8 cellular contexts compared by ENCODE assay signal in the genomic region with DNA sequence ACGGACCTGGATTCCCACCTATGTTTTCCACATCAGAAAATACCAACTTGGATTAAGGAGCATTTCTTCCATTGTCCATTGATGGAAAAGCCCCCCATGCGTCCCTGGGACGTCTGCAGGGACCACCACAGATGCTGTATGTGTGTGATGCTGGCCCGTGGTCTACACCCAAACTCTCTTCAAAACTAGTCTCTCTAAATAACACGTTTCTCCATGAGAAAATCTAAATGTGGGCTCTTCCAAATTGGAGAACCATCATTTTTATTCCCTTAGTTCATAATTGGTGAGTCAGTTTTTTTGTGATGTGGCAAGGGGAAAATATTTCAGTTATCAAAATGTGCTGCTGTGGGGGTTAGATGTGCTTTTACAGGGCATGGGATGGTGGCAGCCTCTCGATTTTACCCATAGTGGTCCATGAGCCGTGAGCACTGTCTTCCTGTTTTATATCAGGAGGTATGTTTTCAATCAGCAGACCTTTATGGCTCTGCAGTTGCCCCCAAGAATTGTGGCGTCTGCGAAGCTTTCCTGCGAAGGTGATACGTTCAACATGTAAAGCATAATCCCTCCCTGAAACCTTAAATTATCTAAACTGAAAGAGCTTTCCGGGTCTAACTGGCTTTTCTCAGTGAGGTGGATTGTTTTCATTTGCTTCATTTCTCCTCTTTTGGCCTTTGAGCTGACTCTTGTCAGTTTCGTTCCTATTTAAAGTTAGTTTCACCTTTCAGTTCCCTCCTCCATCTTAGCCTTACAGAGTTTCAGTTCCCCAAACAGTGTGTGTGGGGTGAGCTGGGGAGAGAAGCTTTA.
DNase-seq lines count a peak whose midpoint lies in the region; ATAC-seq and TF ChIP-seq lines count a peak whose summit lies in the region.

No MANE protein-coding gene starts in this region.

- peak overlapping the region; percentile 91 to 96 (median 93) for H3K27ac Mint-ChIP-seq in CD14-positive monocyte
- H3K27ac Mint-ChIP-seq in activated naive CD8-positive, alpha-beta T cell treated with anti-CD3 and anti-CD28 coated beads for 36 hours: peak overlapping the region; percentile 93

- peaks cover 8 to 24% of the 10 kb centered on the region in 2 donors for H3K36me3 Mint-ChIP-seq in CD14-positive monocyte
- H3K36me3 Mint-ChIP-seq in activated naive CD8-positive, alpha-beta T cell treated with anti-CD3 and anti-CD28 coated beads for 36 hours: no peaks in the 10 kb centered on the region

- peak; percentile 89 for ATAC-seq in HG03565 (IDR thresholded peaks at IDR 0.05; ENCODE audit: unreplicated experiment)

- H3K4me1 ChIP-seq in tibial artery: peaks cover 0 to 41% (median 12%) of the 10 kb centered on the region in 4 donors

- intact Hi-C loops in CD14-positive monocyte (cut with micrococcal nuclease) (no loop called here), tibial artery (cut with DNase I; ENCODE audit: low total_unique reads) (no loop called here)

- no peak overlapping the region for H3K4me3 ChIP-seq in tibial artery

- H3K27me3 Mint-ChIP-seq in CD14-positive monocyte (ENCODE audit: low read depth in 3 of 3): peaks cover 16 to 31% (median 29%) of the 10 kb centered on the region in 3 donors
- peaks cover 14% of the 10 kb centered on the region for H3K27me3 Mint-ChIP-seq in activated naive CD8-positive, alpha-beta T cell treated with anti-CD3 and anti-CD28 coated beads for 36 hours

- no peaks in the 10 kb centered on the region for H3K9me3 ChIP-seq in tibial artery

- H3K4me3 Mint-ChIP-seq in CD14-positive monocyte: peak overlapping the region; percentile 58 to 86
- H3K4me3 Mint-ChIP-seq in activated naive CD8-positive, alpha-beta T cell treated with anti-CD3 and anti-CD28 coated beads for 36 hours: peak overlapping the region; percentile 52

- H3K27me3 ChIP-seq in tibial artery: no peaks in the 10 kb centered on the region

- TF ChIP-seq CTCF in CD14-positive monocyte (IDR thresholded peaks at IDR 0.05) (no peak), GM20000 (IDR thresholded peaks at IDR 0.05; ENCODE audit: extremely low read depth, missing control alignments) (no peak), tibial artery (IDR thresholded peaks at IDR 0.05) (no peak)

- no peak for DNase-seq in CD14-positive monocyte (ENCODE audit: low spot score)
- peak; percentile 78 for DNase-seq in GM20000 (ENCODE audit: low spot score)
- peak; percentile 58 for DNase-seq in activated naive CD8-positive, alpha-beta T cell treated with anti-CD3 and anti-CD28 coated beads for 36 hours
- peak; percentile 16 to 49 for DNase-seq in stimulated activated CD8-positive, alpha-beta memory T cell treated with anti-CD3 and anti-CD28 coated beads, Interleukin-2, amount 100 ng/mL, for 48 hours (ENCODE audit: low read depth in 2 of 2)
- no peak for DNase-seq in tibial artery
- no peak for DNase-seq in NCI-H2171 treated with DMSO at 0.1 percent for 48 hours (lab: John Stamatoyannopoulos, UW)
- no peak for DNase-seq in NCI-H146 (lab: John Stamatoyannopoulos, UW)

- no peaks in the 10 kb centered on the region for H3K36me3 ChIP-seq in tibial artery

- H3K27ac ChIP-seq in tibial artery: no peak overlapping the region

- H3K9me3 Mint-ChIP-seq in CD14-positive monocyte: peaks cover 0 to 3% (median 0%) of the 10 kb centered on the region in 7 donors
- peaks cover 2% of the 10 kb centered on the region for H3K9me3 Mint-ChIP-seq in activated naive CD8-positive, alpha-beta T cell treated with anti-CD3 and anti-CD28 coated beads for 36 hours

- H3K4me1 Mint-ChIP-seq in CD14-positive monocyte: peaks cover 29% of the 10 kb centered on the region
- peaks cover 28% of the 10 kb centered on the region for H3K4me1 Mint-ChIP-seq in activated naive CD8-positive, alpha-beta T cell treated with anti-CD3 and anti-CD28 coated beads for 36 hours

Comparison
In these comparisons a context has a peak if more than half of its experiments do, and no peak if none do; other contexts are left out.
1. DNase-seq: peak in GM20000 (single experiment), activated naive CD8-positive, alpha-beta T cell treated with anti-CD3 and anti-CD28 coated beads for 36 hours (single experiment) and stimulated activated CD8-positive, alpha-beta memory T cell treated with anti-CD3 and anti-CD28 coated beads, Interleukin-2, amount 100 ng/mL, for 48 hours (2 of 2); none in CD14-positive monocyte (single experiment), tibial artery (0 of 2), NCI-H2171 treated with DMSO at 0.1 percent for 48 hours (single experiment) and NCI-H146 (single experiment).